In genomic region chr12:31460024-31460423, GRCh38 we compare ENCODE assay signal across 1 cellular context.
TF ChIP-seq lines count a peak whose summit lies in the region.

No MANE protein-coding gene starts in this region.

TF ChIP-seq in K562, 482 proteins besides CTCF, POLR2A, EP300 and RAD21 (continued from another document and continues in another):
- no peak for TF ChIP-seq HMGXB4 (CRISPR knock-in tag; IDR thresholded peaks at IDR 0.05)
- TF ChIP-seq SOX6 (IDR thresholded peaks at IDR 0.05) = peak; percentile 54; the same call in 1 of the 2 replicates
- no peak for TF ChIP-seq FOXO4 (CRISPR knock-in tag; IDR thresholded peaks at IDR 0.05)
- TF ChIP-seq, protein P1, sequence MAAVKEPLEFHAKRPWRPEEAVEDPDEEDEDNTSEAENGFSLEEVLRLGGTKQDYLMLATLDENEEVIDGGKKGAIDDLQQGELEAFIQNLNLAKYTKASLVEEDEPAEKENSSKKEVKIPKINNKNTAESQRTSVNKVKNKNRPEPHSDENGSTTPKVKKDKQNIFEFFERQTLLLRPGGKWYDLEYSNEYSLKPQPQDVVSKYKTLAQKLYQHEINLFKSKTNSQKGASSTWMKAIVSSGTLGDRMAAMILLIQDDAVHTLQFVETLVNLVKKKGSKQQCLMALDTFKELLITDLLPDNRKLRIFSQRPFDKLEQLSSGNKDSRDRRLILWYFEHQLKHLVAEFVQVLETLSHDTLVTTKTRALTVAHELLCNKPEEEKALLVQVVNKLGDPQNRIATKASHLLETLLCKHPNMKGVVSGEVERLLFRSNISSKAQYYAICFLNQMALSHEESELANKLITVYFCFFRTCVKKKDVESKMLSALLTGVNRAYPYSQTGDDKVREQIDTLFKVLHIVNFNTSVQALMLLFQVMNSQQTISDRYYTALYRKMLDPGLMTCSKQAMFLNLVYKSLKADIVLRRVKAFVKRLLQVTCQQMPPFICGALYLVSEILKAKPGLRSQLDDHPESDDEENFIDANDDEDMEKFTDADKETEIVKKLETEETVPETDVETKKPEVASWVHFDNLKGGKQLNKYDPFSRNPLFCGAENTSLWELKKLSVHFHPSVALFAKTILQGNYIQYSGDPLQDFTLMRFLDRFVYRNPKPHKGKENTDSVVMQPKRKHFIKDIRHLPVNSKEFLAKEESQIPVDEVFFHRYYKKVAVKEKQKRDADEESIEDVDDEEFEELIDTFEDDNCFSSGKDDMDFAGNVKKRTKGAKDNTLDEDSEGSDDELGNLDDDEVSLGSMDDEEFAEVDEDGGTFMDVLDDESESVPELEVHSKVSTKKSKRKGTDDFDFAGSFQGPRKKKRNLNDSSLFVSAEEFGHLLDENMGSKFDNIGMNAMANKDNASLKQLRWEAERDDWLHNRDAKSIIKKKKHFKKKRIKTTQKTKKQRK (IDR thresholded peaks at IDR 0.05; ENCODE audit: borderline replicate concordance, low read depth, low read length) = no peak
- TF ChIP-seq TFE3 (CRISPR knock-in tag; IDR thresholded peaks at IDR 0.05) = no peak
- TF ChIP-seq, protein P2, sequence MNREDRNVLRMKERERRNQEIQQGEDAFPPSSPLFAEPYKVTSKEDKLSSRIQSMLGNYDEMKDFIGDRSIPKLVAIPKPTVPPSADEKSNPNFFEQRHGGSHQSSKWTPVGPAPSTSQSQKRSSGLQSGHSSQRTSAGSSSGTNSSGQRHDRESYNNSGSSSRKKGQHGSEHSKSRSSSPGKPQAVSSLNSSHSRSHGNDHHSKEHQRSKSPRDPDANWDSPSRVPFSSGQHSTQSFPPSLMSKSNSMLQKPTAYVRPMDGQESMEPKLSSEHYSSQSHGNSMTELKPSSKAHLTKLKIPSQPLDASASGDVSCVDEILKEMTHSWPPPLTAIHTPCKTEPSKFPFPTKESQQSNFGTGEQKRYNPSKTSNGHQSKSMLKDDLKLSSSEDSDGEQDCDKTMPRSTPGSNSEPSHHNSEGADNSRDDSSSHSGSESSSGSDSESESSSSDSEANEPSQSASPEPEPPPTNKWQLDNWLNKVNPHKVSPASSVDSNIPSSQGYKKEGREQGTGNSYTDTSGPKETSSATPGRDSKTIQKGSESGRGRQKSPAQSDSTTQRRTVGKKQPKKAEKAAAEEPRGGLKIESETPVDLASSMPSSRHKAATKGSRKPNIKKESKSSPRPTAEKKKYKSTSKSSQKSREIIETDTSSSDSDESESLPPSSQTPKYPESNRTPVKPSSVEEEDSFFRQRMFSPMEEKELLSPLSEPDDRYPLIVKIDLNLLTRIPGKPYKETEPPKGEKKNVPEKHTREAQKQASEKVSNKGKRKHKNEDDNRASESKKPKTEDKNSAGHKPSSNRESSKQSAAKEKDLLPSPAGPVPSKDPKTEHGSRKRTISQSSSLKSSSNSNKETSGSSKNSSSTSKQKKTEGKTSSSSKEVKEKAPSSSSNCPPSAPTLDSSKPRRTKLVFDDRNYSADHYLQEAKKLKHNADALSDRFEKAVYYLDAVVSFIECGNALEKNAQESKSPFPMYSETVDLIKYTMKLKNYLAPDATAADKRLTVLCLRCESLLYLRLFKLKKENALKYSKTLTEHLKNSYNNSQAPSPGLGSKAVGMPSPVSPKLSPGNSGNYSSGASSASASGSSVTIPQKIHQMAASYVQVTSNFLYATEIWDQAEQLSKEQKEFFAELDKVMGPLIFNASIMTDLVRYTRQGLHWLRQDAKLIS (CRISPR knock-in tag; IDR thresholded peaks at IDR 0.05) = no peak
- TF ChIP-seq MAFG (tag; conservative IDR thresholded peaks at IDR 0.05) = no peak
- TF ChIP-seq, protein P3, sequence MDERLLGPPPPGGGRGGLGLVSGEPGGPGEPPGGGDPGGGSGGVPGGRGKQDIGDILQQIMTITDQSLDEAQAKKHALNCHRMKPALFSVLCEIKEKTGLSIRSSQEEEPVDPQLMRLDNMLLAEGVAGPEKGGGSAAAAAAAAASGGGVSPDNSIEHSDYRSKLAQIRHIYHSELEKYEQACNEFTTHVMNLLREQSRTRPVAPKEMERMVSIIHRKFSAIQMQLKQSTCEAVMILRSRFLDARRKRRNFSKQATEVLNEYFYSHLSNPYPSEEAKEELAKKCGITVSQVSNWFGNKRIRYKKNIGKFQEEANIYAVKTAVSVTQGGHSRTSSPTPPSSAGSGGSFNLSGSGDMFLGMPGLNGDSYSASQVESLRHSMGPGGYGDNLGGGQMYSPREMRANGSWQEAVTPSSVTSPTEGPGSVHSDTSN (CRISPR knock-in tag; IDR thresholded peaks at IDR 0.05; ENCODE audit: low read depth) = no peak
- TF ChIP-seq, protein P3 (tag; conservative IDR thresholded peaks at IDR 0.05; ENCODE audit: low read depth) = peak; percentile 38; the same call in 1 of the 2 replicates
- TF ChIP-seq ATF3 (IDR thresholded peaks at IDR 0.05) = no peak
- TF ChIP-seq ATF3 (CRISPR knock-in tag; conservative IDR thresholded peaks at IDR 0.05) = no peak
- no peak for TF ChIP-seq ZFP1 (CRISPR knock-in tag; IDR thresholded peaks at IDR 0.05)
- no peak for TF ChIP-seq ZNF561 (CRISPR knock-in tag; conservative IDR thresholded peaks at IDR 0.05)
- no peak for TF ChIP-seq ZKSCAN8 (CRISPR knock-in tag; IDR thresholded peaks at IDR 0.05)
- TF ChIP-seq PPARD (CRISPR knock-in tag; IDR thresholded peaks at IDR 0.05) = no peak
- TF ChIP-seq SUPT5H (IDR thresholded peaks at IDR 0.05) = no peak
- TF ChIP-seq KLF6 (CRISPR knock-in tag; IDR thresholded peaks at IDR 0.05; ENCODE audit: borderline replicate concordance) = no peak
- no peak for TF ChIP-seq NCOA1 (IDR thresholded peaks at IDR 0.05; ENCODE audit: low read depth)
- TF ChIP-seq, protein P4, sequence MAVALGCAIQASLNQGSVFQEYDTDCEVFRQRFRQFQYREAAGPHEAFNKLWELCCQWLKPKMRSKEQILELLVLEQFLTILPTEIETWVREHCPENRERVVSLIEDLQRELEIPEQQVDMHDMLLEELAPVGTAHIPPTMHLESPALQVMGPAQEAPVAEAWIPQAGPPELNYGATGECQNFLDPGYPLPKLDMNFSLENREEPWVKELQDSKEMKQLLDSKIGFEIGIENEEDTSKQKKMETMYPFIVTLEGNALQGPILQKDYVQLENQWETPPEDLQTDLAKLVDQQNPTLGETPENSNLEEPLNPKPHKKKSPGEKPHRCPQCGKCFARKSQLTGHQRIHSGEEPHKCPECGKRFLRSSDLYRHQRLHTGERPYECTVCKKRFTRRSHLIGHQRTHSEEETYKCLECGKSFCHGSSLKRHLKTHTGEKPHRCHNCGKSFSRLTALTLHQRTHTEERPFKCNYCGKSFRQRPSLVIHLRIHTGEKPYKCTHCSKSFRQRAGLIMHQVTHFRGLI (CRISPR knock-in tag; IDR thresholded peaks at IDR 0.05) = no peak
- TF ChIP-seq TFAP4 (CRISPR knock-in tag; IDR thresholded peaks at IDR 0.05; ENCODE audit: borderline replicate concordance) = no peak
- peak; percentile 48; the same call in 1 of the 2 replicates for TF ChIP-seq NFIC (IDR thresholded peaks at IDR 0.05)
- TF ChIP-seq, protein P5, sequence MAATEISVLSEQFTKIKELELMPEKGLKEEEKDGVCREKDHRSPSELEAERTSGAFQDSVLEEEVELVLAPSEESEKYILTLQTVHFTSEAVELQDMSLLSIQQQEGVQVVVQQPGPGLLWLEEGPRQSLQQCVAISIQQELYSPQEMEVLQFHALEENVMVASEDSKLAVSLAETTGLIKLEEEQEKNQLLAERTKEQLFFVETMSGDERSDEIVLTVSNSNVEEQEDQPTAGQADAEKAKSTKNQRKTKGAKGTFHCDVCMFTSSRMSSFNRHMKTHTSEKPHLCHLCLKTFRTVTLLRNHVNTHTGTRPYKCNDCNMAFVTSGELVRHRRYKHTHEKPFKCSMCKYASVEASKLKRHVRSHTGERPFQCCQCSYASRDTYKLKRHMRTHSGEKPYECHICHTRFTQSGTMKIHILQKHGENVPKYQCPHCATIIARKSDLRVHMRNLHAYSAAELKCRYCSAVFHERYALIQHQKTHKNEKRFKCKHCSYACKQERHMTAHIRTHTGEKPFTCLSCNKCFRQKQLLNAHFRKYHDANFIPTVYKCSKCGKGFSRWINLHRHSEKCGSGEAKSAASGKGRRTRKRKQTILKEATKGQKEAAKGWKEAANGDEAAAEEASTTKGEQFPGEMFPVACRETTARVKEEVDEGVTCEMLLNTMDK (IDR thresholded peaks at IDR 0.05; ENCODE audit: borderline replicate concordance, insufficient read depth, low read depth, low read length, poor library complexity, severe bottlenecking) = no peak
- no peak for TF ChIP-seq MXI1 (IDR thresholded peaks at IDR 0.05; ENCODE audit: low read depth, low read length)
- TF ChIP-seq CTBP1 (IDR thresholded peaks at IDR 0.05; ENCODE audit: borderline replicate concordance) = peak; percentile 17; the same call in 1 of the 2 replicates
- no peak for TF ChIP-seq PHB2 (IDR thresholded peaks at IDR 0.05; ENCODE audit: low read depth)
- no peak for TF ChIP-seq ZNF584 (CRISPR knock-in tag; IDR thresholded peaks at IDR 0.05; ENCODE audit: low read depth)
- TF ChIP-seq, protein P6, sequence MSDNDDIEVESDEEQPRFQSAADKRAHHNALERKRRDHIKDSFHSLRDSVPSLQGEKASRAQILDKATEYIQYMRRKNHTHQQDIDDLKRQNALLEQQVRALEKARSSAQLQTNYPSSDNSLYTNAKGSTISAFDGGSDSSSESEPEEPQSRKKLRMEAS (CRISPR knock-in tag; IDR thresholded peaks at IDR 0.05) = no peak
- TF ChIP-seq MYBL2 (IDR thresholded peaks at IDR 0.05; ENCODE audit: low read depth) = no peak
- TF ChIP-seq MYBL2 (CRISPR knock-in tag; IDR thresholded peaks at IDR 0.05; ENCODE audit: borderline replicate concordance) = no peak
- 0 out of 2 replicates have a peak, but pooled peaks have one; percentile 9 for TF ChIP-seq PKNOX1 (IDR thresholded peaks at IDR 0.05)
- TF ChIP-seq KHSRP (IDR thresholded peaks at IDR 0.05) = no peak
- TF ChIP-seq PCBP1 (IDR thresholded peaks at IDR 0.05; ENCODE audit: low read depth, low read length, poor library complexity, severe bottlenecking) = no peak
- TF ChIP-seq SNAPC5 (CRISPR knock-in tag; IDR thresholded peaks at IDR 0.05) = no peak
- no peak for TF ChIP-seq SETDB1 (IDR thresholded peaks at IDR 0.05; ENCODE audit: low read length)
